ENCODE assay signal across 8 cellular contexts in the genomic region with DNA sequence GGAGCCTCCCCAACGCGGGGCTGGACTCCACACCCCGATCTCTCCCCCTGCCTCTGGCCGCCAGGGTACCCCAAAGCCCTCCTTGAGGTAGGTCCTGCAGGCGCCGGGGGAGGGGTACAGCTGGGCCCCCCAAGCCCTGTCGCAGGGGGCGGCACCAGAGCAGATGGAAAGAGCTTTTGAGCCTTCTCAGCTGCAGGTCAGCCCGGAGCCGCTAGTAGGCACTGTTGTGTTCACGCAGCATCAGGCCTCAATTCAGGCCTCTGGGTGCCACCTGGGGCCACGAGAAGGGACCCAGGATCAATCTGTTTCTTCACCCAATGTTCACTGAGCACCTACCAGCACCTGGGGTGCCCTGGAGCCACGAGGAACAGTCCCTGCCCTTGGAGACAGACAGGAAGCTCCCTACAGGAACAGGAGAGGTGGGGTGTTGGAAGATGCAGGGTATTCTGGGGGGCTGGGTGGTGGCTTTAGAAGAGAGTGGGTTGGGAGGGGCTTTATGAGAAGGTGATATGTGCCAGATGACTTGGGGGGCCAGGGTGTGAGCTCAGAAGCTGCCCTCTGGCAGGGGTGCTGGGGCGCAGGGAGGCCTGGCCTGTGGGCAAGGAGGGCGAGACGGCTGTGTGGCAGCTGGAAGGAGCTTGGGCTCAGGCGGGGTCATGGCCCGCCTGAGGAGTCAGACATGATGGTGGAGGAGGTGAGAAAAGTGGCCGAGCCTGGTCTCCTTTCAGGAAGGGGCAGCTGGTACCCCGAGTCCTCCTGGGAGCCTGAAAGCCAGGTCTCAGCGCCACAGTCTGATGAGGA.
DNase-seq lines count a peak whose midpoint lies in the region; ATAC-seq and TF ChIP-seq lines count a peak whose summit lies in the region.

No MANE protein-coding gene starts in this region.

- intact Hi-C loops in activated CD4-positive, alpha-beta T cell treated with anti-CD3 and anti-CD28 coated beads for 36 hours (cut with DNase I, micrococcal nuclease) = loop anchor here (1.0 to 5.0 kb wide), 3 partner anchors 101 to 121 kb away; partner anchors contain the start of gene GSE1 (in 1 of the 2)
- intact Hi-C loops in esophagus muscularis mucosa (cut with DNase I) (no loop called here), head of caudate nucleus (cut with DNase I) (no loop called here)

- H3K36me3 Mint-ChIP-seq in activated CD4-positive, alpha-beta T cell treated with anti-CD3 and anti-CD28 coated beads for 36 hours (ENCODE audit: low read depth) = no peaks in the 10 kb centered on the region

- H3K4me1 Mint-ChIP-seq in activated CD4-positive, alpha-beta T cell treated with anti-CD3 and anti-CD28 coated beads for 36 hours = peaks cover 1% of the 10 kb centered on the region

- no peak overlapping the region for H3K4me3 Mint-ChIP-seq in activated CD4-positive, alpha-beta T cell treated with anti-CD3 and anti-CD28 coated beads for 36 hours

- DNase-seq in activated CD4-positive, CD25-positive, alpha-beta regulatory T cell treated with anti-CD3 and anti-CD28 coated beads, Interleukin-2, amount 50 U/mL, for 72 hours = peak; percentile 37
- DNase-seq in activated CD4-positive, CD25-positive, alpha-beta regulatory T cell (lab: John Stamatoyannopoulos, UW) = no peak
- DNase-seq in activated CD4-positive, alpha-beta T cell treated with anti-CD3 and anti-CD28 coated beads for 36 hours = peak; percentile 69
- no peak for DNase-seq in esophagus muscularis mucosa (ENCODE audit: extremely low spot score)
- peak; percentile 41 for DNase-seq in stimulated activated CD4-positive, alpha-beta T cell treated with anti-CD3 and anti-CD28 coated beads, Interleukin-4, amount 100 ng/mL, for 1 hour
- no peak for DNase-seq in NCI-H69 (lab: John Stamatoyannopoulos, UW)
- no peak for DNase-seq in head of caudate nucleus

- TF ChIP-seq CTCF in esophagus muscularis mucosa (IDR thresholded peaks at IDR 0.05) = peak in 1 of 3 experiments; percentile 38

- CTCF ChIA-PET in activated CD4-positive, alpha-beta T cell treated with anti-CD3 and anti-CD28 coated beads for 36 hours (lab: Charles Lee) = interaction anchor here (0.6 to 3.2 kb wide), 10 partner anchors 12 to 1102 kb away, joined by 3 to 22 read pairs (median 4); no protein-coding TSS in a partner anchor

- peak overlapping the region in 3 of 4 donors; percentile 13 to 61 (median 54) for H3K27ac ChIP-seq in esophagus muscularis mucosa (replicated peaks in 1 of 4)

- H3K27ac Mint-ChIP-seq in activated CD4-positive, alpha-beta T cell treated with anti-CD3 and anti-CD28 coated beads for 36 hours = no peak overlapping the region

- peak; percentile 60 for ATAC-seq in activated CD4-positive, alpha-beta T cell treated with anti-CD3 and anti-CD28 coated beads for 36 hours
- ATAC-seq in HG03159 (IDR thresholded peaks at IDR 0.05; ENCODE audit: unreplicated experiment) = no peak

- no peaks in the 10 kb centered on the region for H3K27me3 ChIP-seq in esophagus muscularis mucosa

- peaks cover 22 to 30% (median 23%) of the 10 kb centered on the region in 4 donors for H3K4me1 ChIP-seq in esophagus muscularis mucosa

- no peaks in the 10 kb centered on the region for H3K36me3 ChIP-seq in esophagus muscularis mucosa

- no peak for TF ChIP-seq EP300 in esophagus muscularis mucosa (IDR thresholded peaks at IDR 0.05)

- H3K9me3 ChIP-seq in esophagus muscularis mucosa = no peaks in the 10 kb centered on the region

- H3K9me3 Mint-ChIP-seq in activated CD4-positive, alpha-beta T cell treated with anti-CD3 and anti-CD28 coated beads for 36 hours (ENCODE audit: low read depth) = no peaks in the 10 kb centered on the region

- POLR2A ChIA-PET in activated CD4-positive, alpha-beta T cell treated with anti-CD3 and anti-CD28 coated beads for 36 hours (lab: Charles Lee) = no interaction called here

- H3K4me3 ChIP-seq in esophagus muscularis mucosa = no peak overlapping the region

- TF ChIP-seq POLR2A in esophagus muscularis mucosa (IDR thresholded peaks at IDR 0.05; ENCODE audit: low read depth) = no peak

- 94% methylated on average over 15 of the region's 21 CpGs for WGBS in esophagus muscularis mucosa

- H3K27me3 Mint-ChIP-seq in activated CD4-positive, alpha-beta T cell treated with anti-CD3 and anti-CD28 coated beads for 36 hours = peaks cover 3% of the 10 kb centered on the region

Comparison
In these comparisons a context has a peak if more than half of its experiments do, and no peak if none do; other contexts are left out.
1. DNase-seq: peak in activated CD4-positive, CD25-positive, alpha-beta regulatory T cell treated with anti-CD3 and anti-CD28 coated beads, Interleukin-2, amount 50 U/mL, for 72 hours (single experiment), activated CD4-positive, alpha-beta T cell treated with anti-CD3 and anti-CD28 coated beads for 36 hours (single experiment) and stimulated activated CD4-positive, alpha-beta T cell treated with anti-CD3 and anti-CD28 coated beads, Interleukin-4, amount 100 ng/mL, for 1 hour (single experiment); none in activated CD4-positive, CD25-positive, alpha-beta regulatory T cell (0 of 4), esophagus muscularis mucosa (single experiment), NCI-H69 (single experiment) and head of caudate nucleus (0 of 42).
2. intact Hi-C loops: an anchor here in activated CD4-positive, alpha-beta T cell treated with anti-CD3 and anti-CD28 coated beads for 36 hours (1.0 to 5.0 kb wide); none called in esophagus muscularis mucosa and head of caudate nucleus.